22 cellular contexts compared by ENCODE assay signal in genomic region chr9:14089051-14089798, GRCh38.
DNase-seq lines count a peak whose midpoint lies in the region; ATAC-seq and TF ChIP-seq lines count a peak whose summit lies in the region.
"Had no signal": no experiment of that assay in that cellular context is flagged by ENCODE, and none has a peak within 500 bp of the region (broad histone marks: within the 10 kb centered on the region; RNA-seq: fewer than 3 reads in every experiment).

No MANE protein-coding gene starts in this region.

- ATAC-seq in GM19463 (IDR thresholded peaks at IDR 0.05; ENCODE audit: unreplicated experiment): peak; percentile 82
- ATAC-seq in activated CD4-positive, CD25-positive, alpha-beta regulatory T cell treated with anti-CD3 and anti-CD28 coated beads, Interleukin-2, amount 50 U/mL, for 24 hours: no peak
- no peak for ATAC-seq in HG02840 (IDR thresholded peaks at IDR 0.05; ENCODE audit: low FRiP score, unreplicated experiment)
- ATAC-seq: activated T-cell treated with anti-CD3 and anti-CD28 coated beads, Interleukin-2, amount 50 U/mL, for 72 hours; CD8-positive, alpha-beta T cell had no signal

- H3K9me3 ChIP-seq in fibroblast of lung (ENCODE audit: control insufficient read depth, insufficient read depth, low read depth, low read length) (no peaks in the 10 kb centered on the region), skeletal muscle satellite cell (replicated peaks; ENCODE audit: low read length) (no peaks in the 10 kb centered on the region), Karpas-422 (ENCODE audit: low read length) (no peaks in the 10 kb centered on the region)
- H3K9me3 ChIP-seq: left ventricle myocardium inferior, neutrophil, transverse colon had no signal

- H3K4me3 ChIP-seq in fibroblast of lung (replicated peaks in 1 of 4; ENCODE audit: control extremely low read depth in 1 of 4, insufficient read depth in 1 of 4, low read depth in 3 of 4, low read length in 4 of 4) (no peak overlapping the region), skeletal muscle satellite cell (ENCODE audit: low read length) (no peak overlapping the region), Karpas-422 (ENCODE audit: low read length) (no peak overlapping the region)
- H3K4me3 ChIP-seq: coronary artery, left ventricle myocardium inferior, smooth muscle cell, transverse colon had no signal

- H3K27ac ChIP-seq in fibroblast of lung (ENCODE audit: insufficient read depth, low read length) (no peak overlapping the region), Karpas-422 (ENCODE audit: low read length) (no peak overlapping the region)
- H3K27ac ChIP-seq: coronary artery, left ventricle myocardium inferior, neutrophil, RWPE1, transverse colon had no signal

- H3K27me3 ChIP-seq in fibroblast of lung (ENCODE audit: control insufficient read depth, insufficient read depth, low read length) (no peaks in the 10 kb centered on the region), skeletal muscle satellite cell (ENCODE audit: control insufficient read depth, insufficient read depth, low read length) (no peaks in the 10 kb centered on the region), Karpas-422 (ENCODE audit: low read length) (no peaks in the 10 kb centered on the region)
- H3K27me3 ChIP-seq: neutrophil, transverse colon had no signal

- no peak overlapping the region for H3K9ac ChIP-seq in fibroblast of lung (ENCODE audit: insufficient read depth, low read length)
- no peak overlapping the region for H3K9ac ChIP-seq in skeletal muscle satellite cell (ENCODE audit: low read depth, low read length)
- H3K9ac ChIP-seq in Karpas-422 (ENCODE audit: low read length): no peak overlapping the region

- peak; percentile 9 for DNase-seq in NCI-H226
- peak; percentile 24 to 62 for DNase-seq in fibroblast of lung (ENCODE audit: low read depth in 2 of 2)
- no peak for DNase-seq in Karpas-422
- DNase-seq: activated CD4-positive, CD25-positive, alpha-beta regulatory T cell treated with anti-CD3 and anti-CD28 coated beads, Interleukin-2, amount 50 U/mL, for 72 hours; activated T-cell treated with anti-CD3 and anti-CD28 coated beads, Interleukin-2, amount 50 U/mL, for 72 hours; CD8-positive, alpha-beta T cell; DMS79 treated with DMSO at 0.1 percent for 48 hours; immature natural killer cell; left ventricle myocardium inferior; MV-4-11; NCI-H1930; NCI-H510A treated with DMSO at 0.1 percent for 48 hours; stimulated activated CD4-positive, alpha-beta T cell treated with anti-CD3 and anti-CD28 coated beads, Interleukin-4, amount 100 ng/mL, for 1 hour; transverse colon had no signal

- no peak for TF ChIP-seq CTCF in fibroblast of lung (conservative IDR thresholded peaks at IDR 0.05 in 1 of 2, IDR thresholded peaks at IDR 0.05 in 1 of 2; ENCODE audit: low read depth in 1 of 2, low read length in 2 of 2)

- H4K20me1 ChIP-seq in fibroblast of lung (ENCODE audit: control insufficient read depth, extremely low read depth, insufficient read depth, low read length) (no peaks in the 10 kb centered on the region), Karpas-422 (ENCODE audit: insufficient read depth, low read depth, low read length) (no peaks in the 10 kb centered on the region)

- no peak overlapping the region for H3K4me2 ChIP-seq in fibroblast of lung (ENCODE audit: extremely low read depth, insufficient read depth, low read length)
- peak overlapping the region; percentile 44 for H3K4me2 ChIP-seq in skeletal muscle satellite cell (ENCODE audit: low read length)
- H3K4me2 ChIP-seq in Karpas-422 (ENCODE audit: low read depth, low read length, poor library complexity, severe bottlenecking): no peak overlapping the region
- H3K4me2 ChIP-seq: smooth muscle cell had no signal

- H3K36me3 ChIP-seq in fibroblast of lung (ENCODE audit: control insufficient read depth, insufficient read depth, low read length) (no peaks in the 10 kb centered on the region), skeletal muscle satellite cell (ENCODE audit: insufficient read depth, low read length) (no peaks in the 10 kb centered on the region), Karpas-422 (ENCODE audit: insufficient read depth, low read length) (no peaks in the 10 kb centered on the region)
- H3K36me3 ChIP-seq: neutrophil, transverse colon had no signal

- H2AFZ ChIP-seq in fibroblast of lung (ENCODE audit: low read length) (no peak overlapping the region), Karpas-422 (ENCODE audit: low read length) (no peak overlapping the region)

- no peaks in the 10 kb centered on the region for H3K9me2 ChIP-seq in Karpas-422 (replicated peaks; ENCODE audit: insufficient read depth, low read length)

- H3K79me2 ChIP-seq in fibroblast of lung (ENCODE audit: control insufficient read depth, insufficient read depth, low read length): no peaks in the 10 kb centered on the region
- H3K79me2 ChIP-seq in Karpas-422 (ENCODE audit: low read length): no peaks in the 10 kb centered on the region

- H3K4me1 ChIP-seq in fibroblast of lung (ENCODE audit: control insufficient read depth, extremely low read depth, insufficient read depth, low read length): no peaks in the 10 kb centered on the region
- H3K4me1 ChIP-seq in skeletal muscle satellite cell (ENCODE audit: control insufficient read depth, insufficient read depth, low read length): peaks cover 29% of the 10 kb centered on the region
- H3K4me1 ChIP-seq in Karpas-422 (ENCODE audit: low read length): no peaks in the 10 kb centered on the region
- H3K4me1 ChIP-seq: transverse colon had no signal
